Comparison of ENCODE assay signal across 20 cellular contexts in genomic region chr21:14550200-14550599, GRCh38. TPM values are rescaled to one million over a fixed set of nuclear protein-coding genes. Genes with fewer than 3 reads are reported as not detected.
DNase-seq lines count a peak whose midpoint lies in the region; ATAC-seq, FAIRE-seq and TF ChIP-seq lines count a peak whose summit lies in the region.
"Had no signal": no experiment of that assay in that cellular context is flagged by ENCODE, and none has a peak within 500 bp of the region (broad histone marks: within the 10 kb centered on the region; RNA-seq: fewer than 3 reads in every experiment).

No MANE protein-coding gene starts in this region.

- H3K36me3 Mint-ChIP-seq in activated naive CD4-positive, alpha-beta T cell treated with anti-CD3 and anti-CD28 coated beads, Interleukin-2, amount 50 U/mL, for 24 hours = peaks cover 2% of the 10 kb centered on the region
- peaks cover 32 to 50% of the 10 kb centered on the region in 2 donors for H3K36me3 Mint-ChIP-seq in stimulated activated naive B cell treated with anti-CD40 and anti-IgM and Interleukin-4, amounts not matched to agents 10 μg/mL and 1 μg/mL and 100 μg/mL, for 72 hours

- BruUV-seq in K562 (replicated peaks; lab: Mats Ljungman, UMichigan) = no TSS peak

- peaks cover 63% of the 10 kb centered on the region for H3K4me1 Mint-ChIP-seq in activated naive CD4-positive, alpha-beta T cell treated with anti-CD3 and anti-CD28 coated beads, Interleukin-2, amount 50 U/mL, for 24 hours
- peaks cover 24 to 47% of the 10 kb centered on the region in 2 donors for H3K4me1 Mint-ChIP-seq in stimulated activated naive B cell treated with anti-CD40 and anti-IgM and Interleukin-4, amounts not matched to agents 10 μg/mL and 1 μg/mL and 100 μg/mL, for 72 hours
- H3K4me1 Mint-ChIP-seq: nephron had no signal

- peaks cover 0 to 16% of the 10 kb centered on the region in 2 experiments; a peak in 2 of 5 replicates for H3K4me1 ChIP-seq in K562 (replicated peaks in 1 of 2; ENCODE audit: control insufficient read depth in 2 of 2, insufficient read depth in 2 of 2, low read length in 2 of 2)
- no peaks in the 10 kb centered on the region for H3K4me1 ChIP-seq in gastrocnemius medialis
- no peaks in the 10 kb centered on the region for H3K4me1 ChIP-seq in gastroesophageal sphincter
- H3K4me1 ChIP-seq: breast epithelium, right atrium auricular region had no signal

- TF ChIP-seq EP300 in K562 (IDR thresholded peaks at IDR 0.05; ENCODE audit: low read length) (peak; percentile 40; the same call in 1 of the 2 replicates), gastroesophageal sphincter (IDR thresholded peaks at IDR 0.05) (no peak)

- peaks cover 16% of the 10 kb centered on the region for H3K79me2 ChIP-seq in K562 (ENCODE audit: control insufficient read depth, insufficient read depth, low read length)

- peak overlapping the region; percentile 61 for H2AFZ ChIP-seq in K562 (ENCODE audit: low read depth, low read length)
- H2AFZ ChIP-seq: GM23248 had no signal

- H3K27ac Mint-ChIP-seq in activated naive CD4-positive, alpha-beta T cell treated with anti-CD3 and anti-CD28 coated beads, Interleukin-2, amount 50 U/mL, for 24 hours = peak overlapping the region; percentile 94
- H3K27ac Mint-ChIP-seq in stimulated activated naive B cell treated with anti-CD40 and anti-IgM and Interleukin-4, amounts not matched to agents 10 μg/mL and 1 μg/mL and 100 μg/mL, for 72 hours = peak overlapping the region; percentile 89

- H3K36me3 ChIP-seq in K562 (ENCODE audit: control insufficient read depth, insufficient read depth, low read length) (no peaks in the 10 kb centered on the region), gastrocnemius medialis (no peaks in the 10 kb centered on the region), gastroesophageal sphincter (no peaks in the 10 kb centered on the region)
- H3K36me3 ChIP-seq: breast epithelium, right atrium auricular region had no signal

- H3K4me2 ChIP-seq in K562 (ENCODE audit: insufficient read depth, low read length) = no peak overlapping the region
- H3K4me2 ChIP-seq: KMS-11 had no signal

- POLR2A ChIA-PET in K562 (lab: Yijun Ruan, JAX) = interaction anchor here (0.6 to 1.7 kb wide), 4 partner anchors 18 to 81 kb away, joined by 3 to 5 read pairs (median 4); no protein-coding TSS in a partner anchor

- WGBS in K562 (ENCODE audit: insufficient coverage, low coverage, missing lambda C conversion rate) = 9% methylated on average over 3 of the region's 3 CpGs
- WGBS in gastroesophageal sphincter (ENCODE audit: low coverage in 1 of 2), 2 donors = 37 to 46% methylated on average over 3 of the region's 3 CpGs

- no peaks in the 10 kb centered on the region for H3K27me3 Mint-ChIP-seq in activated naive CD4-positive, alpha-beta T cell treated with anti-CD3 and anti-CD28 coated beads, Interleukin-2, amount 50 U/mL, for 24 hours
- no peaks in the 10 kb centered on the region for H3K27me3 Mint-ChIP-seq in stimulated activated naive B cell treated with anti-CD40 and anti-IgM and Interleukin-4, amounts not matched to agents 10 μg/mL and 1 μg/mL and 100 μg/mL, for 72 hours

- no peak for DNase-seq in activated naive CD4-positive, alpha-beta T cell (lab: John Stamatoyannopoulos, UW)
- DNase-seq in SKM-1 treated with dmso at 0.1 percent for 144 hours (lab: John Stamatoyannopoulos, UW; ENCODE audit: unreplicated experiment) (peak; percentile 58), K562 (ENCODE audit: extremely low read depth in 1 of 4, low spot score in 3 of 4) (peak in 1 of 4 experiments; percentile 64), gastrocnemius medialis (no peak)
- no peak for DNase-seq in stimulated activated naive B cell treated with anti-CD40 and anti-IgM and Interleukin-4, amounts not matched to agents 10 μg/mL and 1 μg/mL and 100 μg/mL, for 72 hours
- DNase-seq: activated effector memory CD4-positive, alpha-beta T cell treated with Interleukin-2 at 50 U/mL for 16 hours; GM23248; NCI-H2081; NCI-H82; SHP77; stimulated activated CD4-positive, alpha-beta T cell treated with anti-CD3 and anti-CD28 coated beads, Interleukin-4, amount 100 ng/mL, for 24 hours; stimulated activated naive CD4-positive, alpha-beta T cell treated with Interleukin-2 at 50 U/mL for 16 hours had no signal

- peak overlapping the region; percentile 47 for H3K4me3 Mint-ChIP-seq in activated naive CD4-positive, alpha-beta T cell treated with anti-CD3 and anti-CD28 coated beads, Interleukin-2, amount 50 U/mL, for 24 hours
- H3K4me3 Mint-ChIP-seq in stimulated activated naive B cell treated with anti-CD40 and anti-IgM and Interleukin-4, amounts not matched to agents 10 μg/mL and 1 μg/mL and 100 μg/mL, for 72 hours = peak overlapping the region in 1 of 2 donors; percentile 23
- H3K4me3 Mint-ChIP-seq: nephron had no signal

- TF ChIP-seq RAD21 in K562 (CRISPR knock-in tag; conservative IDR thresholded peaks at IDR 0.05 in 1 of 2, IDR thresholded peaks at IDR 0.05 in 1 of 2) = no peak

- no peaks in the 10 kb centered on the region for H3K27me3 ChIP-seq in K562 (ENCODE audit: control insufficient read depth in 2 of 2, insufficient read depth in 2 of 2, low read length in 2 of 2)
- no peaks in the 10 kb centered on the region for H3K27me3 ChIP-seq in gastrocnemius medialis
- no peaks in the 10 kb centered on the region for H3K27me3 ChIP-seq in gastroesophageal sphincter
- H3K27me3 ChIP-seq: breast epithelium, right atrium auricular region had no signal

- intact Hi-C loops in K562 (cut with micrococcal nuclease) = no loop called here
- intact Hi-C loops in gastrocnemius medialis (cut with DNase I; ENCODE audit: low total_unique reads) = no loop called here

- no peak overlapping the region for H3K4me3 ChIP-seq in K562
- no peak overlapping the region for H3K4me3 ChIP-seq in gastrocnemius medialis
- H3K4me3 ChIP-seq in gastroesophageal sphincter = no peak overlapping the region
- H3K4me3 ChIP-seq: breast epithelium, GM23248, right atrium auricular region had no signal

- no peak overlapping the region for H3K9ac ChIP-seq in K562 (ENCODE audit: insufficient read depth in 1 of 2, low read depth in 2 of 2, low read length in 2 of 2)
- H3K9ac ChIP-seq: GM23248, KMS-11 had no signal

- no peaks in the 10 kb centered on the region for H3K9me3 ChIP-seq in K562 (replicated peaks; ENCODE audit: control insufficient read depth, insufficient read depth, low read depth, low read length)
- H3K9me3 ChIP-seq in gastrocnemius medialis = no peaks in the 10 kb centered on the region
- H3K9me3 ChIP-seq in gastroesophageal sphincter = no peaks in the 10 kb centered on the region
- H3K9me3 ChIP-seq: breast epithelium, right atrium auricular region had no signal

- in situ Hi-C loops in K562 (cut with MboI) = no loop called here
- in situ Hi-C loops in gastrocnemius medialis (cut with MboI; ENCODE audit: low sequenced_read_pairs in 4 of 4) = no loop called here

- ATAC-seq in K562 (no peak), gastrocnemius medialis (no peak), HG03196 (IDR thresholded peaks at IDR 0.05; ENCODE audit: unreplicated experiment) (no peak), gastroesophageal sphincter (no peak)
- no peak for ATAC-seq in stimulated activated naive B cell treated with anti-CD40 and anti-IgM and Interleukin-4, amounts not matched to agents 10 μg/mL and 1 μg/mL and 100 μg/mL, for 72 hours (replicated peaks)

- H4K20me1 ChIP-seq in K562 (replicated peaks; ENCODE audit: control insufficient read depth, insufficient read depth, low read length) = no peaks in the 10 kb centered on the region

- H3K27ac ChIP-seq in K562 (ENCODE audit: extremely low read depth, low read depth, low read length) (peak overlapping the region; percentile 13; the same call in 1 of the 3 replicates), gastrocnemius medialis (no peak overlapping the region), gastroesophageal sphincter (no peak overlapping the region)
- H3K27ac ChIP-seq: breast epithelium, GM23248, KMS-11, right atrium auricular region had no signal

- TF ChIP-seq CTCF in K562 (IDR thresholded peaks at IDR 0.05 in 2 of 3, conservative IDR thresholded peaks at IDR 0.05 in 1 of 3; ENCODE audit: insufficient read depth in 2 of 3, low read depth in 1 of 3, low read length in 3 of 3) (no peak), gastrocnemius medialis (IDR thresholded peaks at IDR 0.05 in 4 of 5, conservative IDR thresholded peaks at IDR 0.05 in 1 of 5) (no peak), gastroesophageal sphincter (IDR thresholded peaks at IDR 0.05) (no peak)

- no peaks in the 10 kb centered on the region for H3K9me1 ChIP-seq in K562 (ENCODE audit: control insufficient read depth, insufficient read depth, low read length)

- TF ChIP-seq POLR2A in K562 (conservative IDR thresholded peaks at IDR 0.05) (no peak), gastrocnemius medialis (IDR thresholded peaks at IDR 0.05) (no peak), gastroesophageal sphincter (IDR thresholded peaks at IDR 0.05) (no peak)

- FAIRE-seq in K562 (lab: Jason Lieb, UNC) = no peak
- FAIRE-seq: endometrium had no signal

- peaks cover 5% of the 10 kb centered on the region for H3K9me3 Mint-ChIP-seq in activated naive CD4-positive, alpha-beta T cell treated with anti-CD3 and anti-CD28 coated beads, Interleukin-2, amount 50 U/mL, for 24 hours
- H3K9me3 Mint-ChIP-seq in stimulated activated naive B cell treated with anti-CD40 and anti-IgM and Interleukin-4, amounts not matched to agents 10 μg/mL and 1 μg/mL and 100 μg/mL, for 72 hours = peaks cover 4 to 8% of the 10 kb centered on the region in 2 donors
- H3K9me3 Mint-ChIP-seq: nephron had no signal

- CTCF ChIA-PET in K562 (lab: Yijun Ruan, JAX; ENCODE audit: low intra/inter-chr PET ratio) = no interaction called here

RNA-seq across cellular contexts. Expression of gene SAMSN1, which starts 4.1 kb away (rescaled TPM):
- 35.2 and 136 TPM in 2 replicates for total RNA-seq in K562 (2011; cell fraction: chromatin; rRNA removed; ENCODE audit: low replicate concordance)
- 20.5 and 30.3 TPM in 2 replicates for total RNA-seq in K562 (2011; cell fraction: nucleolus; rRNA removed)
- total RNA-seq in K562 (2011; cell fraction: nucleoplasm; rRNA removed) = 46.3 and 72.5 TPM in 2 replicates
- total RNA-seq in K562 (2014; rRNA removed) (96.8 and 106 TPM in 2 replicates), K562 (2014; rRNA removed; fragmentation: Illumina TruSeq; extraction: Trizol) (201 and 218 TPM in 2 replicates), K562 (2015; rRNA removed; fragmentation: Illumina TruSeq; extraction: Trizol) (143 and 159 TPM in 2 replicates), K562 (2021) (101 and 118 TPM in 2 replicates), gastrocnemius medialis (1 to 10 TPM in 2 of 4 donors, under 1 TPM in 1, not detected in 1; 0.82 to 1.4 (median 1.4) TPM), gastroesophageal sphincter (10 to 100 TPM in 1 of 4 donors, 1 to 10 TPM in 3; 1.0 to 13.5 (median 4.2) TPM)
- polyA plus RNA-seq in K562 (2011; rRNA removed) (135 and 151 TPM in 2 replicates), K562 (2014; fragmentation: Illumina TruSeq; extraction: Trizol) (172 and 209 TPM in 2 replicates), K562 (2014; fragmentation: Nextera tagmentation; extraction: Ambion mirVana) (100 to 1,000 TPM; 184 to 223 TPM), K562 (2014; rRNA removed) (129 and 135 TPM in 2 replicates)
- 22.7 and 52.5 TPM in 2 replicates for polyA plus RNA-seq in K562 (2011; cell fraction: cytosol; rRNA removed)
- polyA plus RNA-seq in K562 (2011; cell fraction: nucleus; rRNA removed) = 48.6 and 89.9 TPM in 2 replicates
- 101 and 117 TPM in 2 replicates for polyA plus RNA-seq in K562 (2012)
- polyA minus RNA-seq in K562 (2011; rRNA and poly(A)+ RNA removed) = 95.4 and 142 TPM in 2 replicates
- polyA minus RNA-seq in K562 (2011; cell fraction: cytosol; rRNA and poly(A)+ RNA removed) = 33.6 and 37.9 TPM in 2 replicates
- polyA minus RNA-seq in K562 (2011; cell fraction: nucleus; rRNA and poly(A)+ RNA removed) = 39.7 and 92.0 TPM in 2 replicates
- total RNA-seq: GM23248 had no signal
- polyA plus RNA-seq: GM23248 had no signal
